ENCODE assay signal across 1 cellular context in genomic region chr13:24142453-24142852, GRCh38.
TF ChIP-seq lines count a peak whose summit lies in the region.

No MANE protein-coding gene starts in this region.

TF ChIP-seq in endothelial cell of umbilical vein, 7 proteins besides CTCF, POLR2A, EP300 and RAD21 (continued from another document):
- no peak for TF ChIP-seq MAX (IDR thresholded peaks at IDR 0.05; ENCODE audit: insufficient read depth, insufficient read length)
- TF ChIP-seq POLR2AphosphoS5 (IDR thresholded peaks at IDR 0.05; ENCODE audit: insufficient read depth, low read depth, low read length): no peak
- TF ChIP-seq FOS (IDR thresholded peaks at IDR 0.05; ENCODE audit: borderline replicate concordance, insufficient read depth, low read length): no peak
- TF ChIP-seq MYC (IDR thresholded peaks at IDR 0.05; ENCODE audit: low read depth, low read length): no peak
- TF ChIP-seq JUN (IDR thresholded peaks at IDR 0.05; ENCODE audit: borderline replicate concordance, insufficient read depth, insufficient read length, low read depth): no peak
